Comparison of ENCODE assay signal across 3 cellular contexts in genomic region chr5:130705368-130705767, GRCh38.
"Had no signal": no experiment of that assay in that cellular context is flagged by ENCODE, and none has a peak within 500 bp of the region (broad histone marks: within the 10 kb centered on the region; RNA-seq: fewer than 3 reads in every experiment).

No MANE protein-coding gene starts in this region.

- ATAC-seq: GM12878 had no signal

- DNase-seq: GDM1, GF-D8 had no signal

- H3K4me3 ChIP-seq: GM12878 had no signal
